11 cellular contexts compared by ENCODE assay signal in the genomic region with DNA sequence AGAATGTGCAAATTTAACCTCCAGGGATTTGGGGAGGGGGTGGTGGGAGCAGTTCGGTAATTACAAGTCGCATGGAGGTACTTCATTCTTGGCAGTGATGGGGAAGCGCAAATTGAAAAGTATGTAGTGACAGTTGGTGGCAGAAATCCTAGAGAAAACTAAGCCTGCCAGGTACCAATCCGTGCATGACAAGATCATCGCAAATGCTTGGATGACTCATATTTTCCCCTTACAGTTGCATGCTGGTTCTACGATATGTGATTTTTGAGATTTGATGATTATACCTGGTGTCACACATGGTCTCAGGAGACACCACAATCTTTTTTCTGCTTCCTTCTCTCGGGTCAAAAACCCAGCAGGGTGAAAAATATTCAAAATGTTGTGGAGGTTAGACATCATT.
DNase-seq lines count a peak whose midpoint lies in the region; ATAC-seq and TF ChIP-seq lines count a peak whose summit lies in the region.
"Had no signal": no experiment of that assay in that cellular context is flagged by ENCODE, and none has a peak within 500 bp of the region (broad histone marks: within the 10 kb centered on the region; RNA-seq: fewer than 3 reads in every experiment).

No MANE protein-coding gene starts in this region.

- H3K27me3 ChIP-seq in ovary, result no peaks in the 10 kb centered on the region

- H3K27ac ChIP-seq in ovary, result no peak overlapping the region
- H3K27ac ChIP-seq: HL-60 had no signal

- intact Hi-C loops in ovary (cut with DNase I), result no loop called here

- no peak overlapping the region for H3K4me3 ChIP-seq in ovary

- no peaks in the 10 kb centered on the region for H3K4me1 ChIP-seq in ovary (ENCODE audit: insufficient read depth)

- 93 to 95% (median 94%) methylated on average over 7 of the region's 7 CpGs for WGBS in ovary, 3 donors

- TF ChIP-seq CTCF in ovary (IDR thresholded peaks at IDR 0.05), result no peak

- DNase-seq in COR-L47 (lab: John Stamatoyannopoulos, UW) (peak; percentile 17), NCI-H748 (lab: John Stamatoyannopoulos, UW; ENCODE audit: unreplicated experiment) (peak; percentile 79), KG1 (lab: John Stamatoyannopoulos, UW) (no peak), ovary (no peak), MV-4-11 (lab: John Stamatoyannopoulos, UW) (no peak)
- no peak for DNase-seq in effector CD8-positive, alpha-beta T cell (lab: John Stamatoyannopoulos, UW)
- DNase-seq: erythroblast had no signal

- peak; percentile 59 for ATAC-seq in GM18873 (IDR thresholded peaks at IDR 0.05; ENCODE audit: low FRiP score, unreplicated experiment)
- peak; percentile 89 for ATAC-seq in HG03108 (IDR thresholded peaks at IDR 0.05; ENCODE audit: unreplicated experiment)
- ATAC-seq: Panc1 had no signal

- no peaks in the 10 kb centered on the region for H3K9me3 ChIP-seq in ovary

- H3K36me3 ChIP-seq in ovary, result no peaks in the 10 kb centered on the region

- TF ChIP-seq EP300 in ovary (IDR thresholded peaks at IDR 0.05), result no peak

- TF ChIP-seq POLR2A in ovary (IDR thresholded peaks at IDR 0.05), result no peak

Comparison
In these comparisons a context has a peak if more than half of its experiments do, and no peak if none do; other contexts are left out.
1. DNase-seq: peak in COR-L47 (single experiment) and NCI-H748 (single experiment); none in KG1 (single experiment), ovary (0 of 5), effector CD8-positive, alpha-beta T cell (single experiment) and MV-4-11 (single experiment).